ENCODE assay signal across 1 cellular context in genomic region chr12:47812797-47813490, GRCh38.
TF ChIP-seq lines count a peak whose summit lies in the region.

No MANE protein-coding gene starts in this region.

TF ChIP-seq in HEK293, 187 proteins besides CTCF, POLR2A, EP300 and RAD21 (continued from another document and continues in another):
- TF ChIP-seq KLF17 (tag by site-specific recombination; IDR thresholded peaks at IDR 0.05) (peak; percentile 75; the same call in 1 of the 2 replicates), ZNF169 (tag by site-specific recombination; IDR thresholded peaks at IDR 0.05) (no peak), ZNF548 (tag by site-specific recombination; IDR thresholded peaks at IDR 0.05) (no peak), ZNF138 (tag by site-specific recombination; IDR thresholded peaks at IDR 0.05; ENCODE audit: borderline replicate concordance) (no peak), ZNF510 (tag by site-specific recombination; IDR thresholded peaks at IDR 0.05; ENCODE audit: insufficient replicate concordance) (no peak), ZNF571 (tag by site-specific recombination; IDR thresholded peaks at IDR 0.05) (no peak), ZNF561 (tag by site-specific recombination; IDR thresholded peaks at IDR 0.05; ENCODE audit: borderline replicate concordance) (peak; percentile 47; the same call in 1 of the 2 replicates), ZNF433 (tag by site-specific recombination; IDR thresholded peaks at IDR 0.05; ENCODE audit: low read depth) (no peak), ZNF155 (tag by site-specific recombination; IDR thresholded peaks at IDR 0.05) (no peak), ZNF132 (tag by site-specific recombination; IDR thresholded peaks at IDR 0.05; ENCODE audit: borderline replicate concordance) (no peak), ZNF645 (tag by site-specific recombination; IDR thresholded peaks at IDR 0.05) (no peak), ZNF610 (tag by site-specific recombination; IDR thresholded peaks at IDR 0.05; ENCODE audit: borderline replicate concordance) (0 out of 2 replicates have a peak, but pooled peaks have one; percentile 28), ZNF792 (tag by site-specific recombination; IDR thresholded peaks at IDR 0.05) (no peak), ZNF211 (tag by site-specific recombination; IDR thresholded peaks at IDR 0.05; ENCODE audit: low read depth) (no peak), PRDM4 (tag by site-specific recombination; IDR thresholded peaks at IDR 0.05) (0 out of 2 replicates have a peak, but pooled peaks have one; percentile 8), OSR2 (tag by site-specific recombination; IDR thresholded peaks at IDR 0.05) (no peak), ZNF302 (tag by site-specific recombination; IDR thresholded peaks at IDR 0.05; ENCODE audit: low read depth) (no peak), ZNF654 (tag by site-specific recombination; IDR thresholded peaks at IDR 0.05; ENCODE audit: low read depth) (no peak), ZNF350 (tag by site-specific recombination; IDR thresholded peaks at IDR 0.05) (no peak), ZIC2 (tag by site-specific recombination; IDR thresholded peaks at IDR 0.05) (peak; percentile 61), SALL2 (tag by site-specific recombination; IDR thresholded peaks at IDR 0.05; ENCODE audit: borderline replicate concordance) (no peak), ZNF148 (tag by site-specific recombination; IDR thresholded peaks at IDR 0.05; ENCODE audit: borderline replicate concordance) (no peak), ZNF600 (tag by site-specific recombination; IDR thresholded peaks at IDR 0.05) (peak; percentile 68), IKZF3 (tag by site-specific recombination; IDR thresholded peaks at IDR 0.05) (peak; percentile 61), ZNF629 (tag by site-specific recombination; IDR thresholded peaks at IDR 0.05) (0 out of 2 replicates have a peak, but pooled peaks have one; percentile 35), MZF1 (tag by site-specific recombination; IDR thresholded peaks at IDR 0.05; ENCODE audit: borderline replicate concordance) (no peak), MEIS1 (CRISPR knock-in tag; IDR thresholded peaks at IDR 0.05; ENCODE audit: borderline replicate concordance) (no peak), ZNF837 (tag by site-specific recombination; IDR thresholded peaks at IDR 0.05) (no peak), ZNF692 (tag by site-specific recombination; IDR thresholded peaks at IDR 0.05) (peak; percentile 46; the same call in 1 of the 2 replicates), ZSCAN18 (tag by site-specific recombination; IDR thresholded peaks at IDR 0.05) (no peak)
- TF ChIP-seq, protein P1, sequence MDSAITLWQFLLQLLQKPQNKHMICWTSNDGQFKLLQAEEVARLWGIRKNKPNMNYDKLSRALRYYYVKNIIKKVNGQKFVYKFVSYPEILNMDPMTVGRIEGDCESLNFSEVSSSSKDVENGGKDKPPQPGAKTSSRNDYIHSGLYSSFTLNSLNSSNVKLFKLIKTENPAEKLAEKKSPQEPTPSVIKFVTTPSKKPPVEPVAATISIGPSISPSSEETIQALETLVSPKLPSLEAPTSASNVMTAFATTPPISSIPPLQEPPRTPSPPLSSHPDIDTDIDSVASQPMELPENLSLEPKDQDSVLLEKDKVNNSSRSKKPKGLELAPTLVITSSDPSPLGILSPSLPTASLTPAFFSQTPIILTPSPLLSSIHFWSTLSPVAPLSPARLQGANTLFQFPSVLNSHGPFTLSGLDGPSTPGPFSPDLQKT (IDR thresholded peaks at IDR 0.05; ENCODE audit: borderline replicate concordance, low read depth, low read length) = no peak
- TF ChIP-seq, protein P2, sequence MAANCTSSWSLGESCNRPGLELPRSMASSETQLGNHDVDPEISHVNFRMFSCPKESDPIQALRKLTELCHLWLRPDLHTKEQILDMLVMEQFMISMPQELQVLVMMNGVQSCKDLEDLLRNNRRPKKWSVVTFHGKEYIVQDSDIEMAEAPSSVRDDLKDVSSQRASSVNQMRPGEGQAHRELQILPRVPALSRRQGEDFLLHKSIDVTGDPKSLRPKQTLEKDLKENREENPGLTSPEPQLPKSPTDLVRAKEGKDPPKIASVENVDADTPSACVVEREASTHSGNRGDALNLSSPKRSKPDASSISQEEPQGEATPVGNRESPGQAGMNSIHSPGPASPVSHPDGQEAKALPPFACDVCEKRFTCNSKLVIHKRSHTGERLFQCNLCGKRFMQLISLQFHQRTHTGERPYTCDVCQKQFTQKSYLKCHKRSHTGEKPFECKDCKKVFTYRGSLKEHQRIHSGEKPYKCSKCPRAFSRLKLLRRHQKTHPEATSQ (tag by site-specific recombination; IDR thresholded peaks at IDR 0.05) = no peak
- TF ChIP-seq, protein P3, sequence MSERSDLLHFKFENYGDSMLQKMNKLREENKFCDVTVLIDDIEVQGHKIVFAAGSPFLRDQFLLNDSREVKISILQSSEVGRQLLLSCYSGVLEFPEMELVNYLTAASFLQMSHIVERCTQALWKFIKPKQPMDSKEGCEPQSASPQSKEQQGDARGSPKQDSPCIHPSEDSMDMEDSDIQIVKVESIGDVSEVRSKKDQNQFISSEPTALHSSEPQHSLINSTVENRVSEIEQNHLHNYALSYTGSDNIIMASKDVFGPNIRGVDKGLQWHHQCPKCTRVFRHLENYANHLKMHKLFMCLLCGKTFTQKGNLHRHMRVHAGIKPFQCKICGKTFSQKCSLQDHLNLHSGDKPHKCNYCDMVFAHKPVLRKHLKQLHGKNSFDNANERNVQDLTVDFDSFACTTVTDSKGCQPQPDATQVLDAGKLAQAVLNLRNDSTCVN (tag by site-specific recombination; optimal IDR thresholded peaks at IDR 0.05) = peak; percentile 44
- TF ChIP-seq, protein P4, sequence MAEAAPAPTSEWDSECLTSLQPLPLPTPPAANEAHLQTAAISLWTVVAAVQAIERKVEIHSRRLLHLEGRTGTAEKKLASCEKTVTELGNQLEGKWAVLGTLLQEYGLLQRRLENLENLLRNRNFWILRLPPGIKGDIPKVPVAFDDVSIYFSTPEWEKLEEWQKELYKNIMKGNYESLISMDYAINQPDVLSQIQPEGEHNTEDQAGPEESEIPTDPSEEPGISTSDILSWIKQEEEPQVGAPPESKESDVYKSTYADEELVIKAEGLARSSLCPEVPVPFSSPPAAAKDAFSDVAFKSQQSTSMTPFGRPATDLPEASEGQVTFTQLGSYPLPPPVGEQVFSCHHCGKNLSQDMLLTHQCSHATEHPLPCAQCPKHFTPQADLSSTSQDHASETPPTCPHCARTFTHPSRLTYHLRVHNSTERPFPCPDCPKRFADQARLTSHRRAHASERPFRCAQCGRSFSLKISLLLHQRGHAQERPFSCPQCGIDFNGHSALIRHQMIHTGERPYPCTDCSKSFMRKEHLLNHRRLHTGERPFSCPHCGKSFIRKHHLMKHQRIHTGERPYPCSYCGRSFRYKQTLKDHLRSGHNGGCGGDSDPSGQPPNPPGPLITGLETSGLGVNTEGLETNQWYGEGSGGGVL (tag by site-specific recombination; IDR thresholded peaks at IDR 0.05) = peak; percentile 91
- TF ChIP-seq, protein P5, sequence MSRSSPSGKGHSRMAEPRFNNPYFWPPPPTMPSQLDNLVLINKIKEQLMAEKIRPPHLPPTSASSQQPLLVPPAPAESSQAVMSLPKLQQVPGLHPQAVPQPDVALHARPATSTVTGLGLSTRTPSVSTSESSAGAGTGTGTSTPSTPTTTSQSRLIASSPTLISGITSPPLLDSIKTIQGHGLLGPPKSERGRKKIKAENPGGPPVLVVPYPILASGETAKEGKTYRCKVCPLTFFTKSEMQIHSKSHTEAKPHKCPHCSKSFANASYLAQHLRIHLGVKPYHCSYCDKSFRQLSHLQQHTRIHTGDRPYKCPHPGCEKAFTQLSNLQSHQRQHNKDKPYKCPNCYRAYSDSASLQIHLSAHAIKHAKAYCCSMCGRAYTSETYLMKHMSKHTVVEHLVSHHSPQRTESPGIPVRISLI (tag by site-specific recombination; IDR thresholded peaks at IDR 0.05) = no peak
- TF ChIP-seq, protein P6, sequence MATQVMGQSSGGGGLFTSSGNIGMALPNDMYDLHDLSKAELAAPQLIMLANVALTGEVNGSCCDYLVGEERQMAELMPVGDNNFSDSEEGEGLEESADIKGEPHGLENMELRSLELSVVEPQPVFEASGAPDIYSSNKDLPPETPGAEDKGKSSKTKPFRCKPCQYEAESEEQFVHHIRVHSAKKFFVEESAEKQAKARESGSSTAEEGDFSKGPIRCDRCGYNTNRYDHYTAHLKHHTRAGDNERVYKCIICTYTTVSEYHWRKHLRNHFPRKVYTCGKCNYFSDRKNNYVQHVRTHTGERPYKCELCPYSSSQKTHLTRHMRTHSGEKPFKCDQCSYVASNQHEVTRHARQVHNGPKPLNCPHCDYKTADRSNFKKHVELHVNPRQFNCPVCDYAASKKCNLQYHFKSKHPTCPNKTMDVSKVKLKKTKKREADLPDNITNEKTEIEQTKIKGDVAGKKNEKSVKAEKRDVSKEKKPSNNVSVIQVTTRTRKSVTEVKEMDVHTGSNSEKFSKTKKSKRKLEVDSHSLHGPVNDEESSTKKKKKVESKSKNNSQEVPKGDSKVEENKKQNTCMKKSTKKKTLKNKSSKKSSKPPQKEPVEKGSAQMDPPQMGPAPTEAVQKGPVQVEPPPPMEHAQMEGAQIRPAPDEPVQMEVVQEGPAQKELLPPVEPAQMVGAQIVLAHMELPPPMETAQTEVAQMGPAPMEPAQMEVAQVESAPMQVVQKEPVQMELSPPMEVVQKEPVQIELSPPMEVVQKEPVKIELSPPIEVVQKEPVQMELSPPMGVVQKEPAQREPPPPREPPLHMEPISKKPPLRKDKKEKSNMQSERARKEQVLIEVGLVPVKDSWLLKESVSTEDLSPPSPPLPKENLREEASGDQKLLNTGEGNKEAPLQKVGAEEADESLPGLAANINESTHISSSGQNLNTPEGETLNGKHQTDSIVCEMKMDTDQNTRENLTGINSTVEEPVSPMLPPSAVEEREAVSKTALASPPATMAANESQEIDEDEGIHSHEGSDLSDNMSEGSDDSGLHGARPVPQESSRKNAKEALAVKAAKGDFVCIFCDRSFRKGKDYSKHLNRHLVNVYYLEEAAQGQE (tag by site-specific recombination; IDR thresholded peaks at IDR 0.05) = no peak
